Comparison of ENCODE assay signal across 10 cellular contexts in genomic region chr9:87119328-87119881, GRCh38.
DNase-seq lines count a peak whose midpoint lies in the region; TF ChIP-seq lines count a peak whose summit lies in the region.
"Had no signal": no experiment of that assay in that cellular context is flagged by ENCODE, and none has a peak within 500 bp of the region (broad histone marks: within the 10 kb centered on the region; RNA-seq: fewer than 3 reads in every experiment).

No MANE protein-coding gene starts in this region.

- DNase-seq in DMS 273 (lab: John Stamatoyannopoulos, UW; ENCODE audit: unreplicated experiment): peak; percentile 80
- peak; percentile 16 for DNase-seq in glomerular visceral epithelial cell (ENCODE audit: extremely low spot score)
- DNase-seq in renal cortical epithelial cell (ENCODE audit: low read depth): peak; percentile 71
- no peak for DNase-seq in lower leg skin (ENCODE audit: low spot score in 2 of 2)
- DNase-seq in DMS53 treated with DMSO at 0.1 percent for 48 hours (lab: John Stamatoyannopoulos, UW; ENCODE audit: unreplicated experiment): no peak
- DNase-seq in HPDE6-E6E7 (ENCODE audit: extremely low spot score): no peak
- no peak for DNase-seq in activated naive CD4-positive, alpha-beta T cell (lab: John Stamatoyannopoulos, UW)
- DNase-seq: activated CD4-positive, alpha-beta memory T cell treated with anti-CD3 and anti-CD28 coated beads for 36 hours had no signal

- intact Hi-C loops in lower leg skin (cut with DNase I; ENCODE audit: low total_unique reads): no loop called here

- TF ChIP-seq CTCF in VCaP (conservative IDR thresholded peaks at IDR 0.05) (no peak), lower leg skin (IDR thresholded peaks at IDR 0.05) (no peak)

- TF ChIP-seq POLR2A in lower leg skin (IDR thresholded peaks at IDR 0.05): no peak

- H3K27ac ChIP-seq in VCaP: peak overlapping the region; percentile 86

- no peak overlapping the region for H3K4me3 ChIP-seq in lower leg skin (ENCODE audit: low read depth, poor library complexity, severe bottlenecking)
- H3K4me3 ChIP-seq: coronary artery had no signal

- 57 to 68% methylated on average over 11 of the region's 11 CpGs for WGBS in lower leg skin, 2 donors

Comparison
In these comparisons a context has a peak if more than half of its experiments do, and no peak if none do; other contexts are left out.
1. DNase-seq: peak in DMS 273 (single experiment), glomerular visceral epithelial cell (single experiment) and renal cortical epithelial cell (single experiment); none in lower leg skin (0 of 2), DMS53 treated with DMSO at 0.1 percent for 48 hours (single experiment), HPDE6-E6E7 (single experiment) and activated naive CD4-positive, alpha-beta T cell (0 of 4).